Comparison of ENCODE assay signal across 14 cellular contexts in genomic region chr6:19354181-19354580, GRCh38.
DNase-seq lines count a peak whose midpoint lies in the region; TF ChIP-seq lines count a peak whose summit lies in the region.
"Had no signal": no experiment of that assay in that cellular context is flagged by ENCODE, and none has a peak within 500 bp of the region (broad histone marks: within the 10 kb centered on the region; RNA-seq: fewer than 3 reads in every experiment).

No MANE protein-coding gene starts in this region.

- no peak overlapping the region for H3K4me3 ChIP-seq in LNCaP clone FGC (ENCODE audit: low read depth, low read length)
- H3K4me3 ChIP-seq: A549, GM23338 had no signal

- TF ChIP-seq CTCF in LNCaP clone FGC (IDR thresholded peaks at IDR 0.05; ENCODE audit: control insufficient read depth, extremely low read depth, insufficient read depth) = no peak

- DNase-seq in COLO668 (lab: John Stamatoyannopoulos, UW; ENCODE audit: unreplicated experiment) (peak; percentile 4), LNCaP clone FGC (ENCODE audit: low read depth) (peak; percentile 92), NCI-H1930 (lab: John Stamatoyannopoulos, UW) (peak; percentile 17 to 26), NCI-H748 treated with DMSO at 0.1 percent for 48 hours (lab: John Stamatoyannopoulos, UW) (peak; percentile 14), CD1c-positive myeloid dendritic cell (ENCODE audit: extremely low spot score) (no peak), HUDEP-2 (lab: John Stamatoyannopoulos, UW; ENCODE audit: unreplicated experiment in 76 of 76) (no peak), hippocampal formation (lab: John Stamatoyannopoulos, UW) (no peak), NCI-H510A (lab: John Stamatoyannopoulos, UW) (no peak)
- DNase-seq: CD4-positive, alpha-beta memory T cell; GDM1; HCEC 1CT; NCI-H524 had no signal

Comparison
In these comparisons a context has a peak if more than half of its experiments do, and no peak if none do; other contexts are left out.
1. DNase-seq: peak in COLO668 (single experiment), LNCaP clone FGC (single experiment), NCI-H1930 (2 of 2) and NCI-H748 treated with DMSO at 0.1 percent for 48 hours (single experiment); none in CD1c-positive myeloid dendritic cell (single experiment), HUDEP-2 (0 of 76), hippocampal formation (0 of 2) and NCI-H510A (single experiment).